In genomic region chr22:30423296-30423958, GRCh38 we compare ENCODE assay signal across 8 cellular contexts. TPM values are rescaled to one million over a fixed set of nuclear protein-coding genes. Genes with fewer than 3 reads are reported as not detected.
DNase-seq lines count a peak whose midpoint lies in the region; ATAC-seq and TF ChIP-seq lines count a peak whose summit lies in the region.

No MANE protein-coding gene starts in this region.

- H3K4me3 Mint-ChIP-seq in Caco-2 (ENCODE audit: unreplicated experiment): peak overlapping the region; percentile 85
- peak overlapping the region; percentile 90 for H3K4me3 Mint-ChIP-seq in activated CD4-positive, alpha-beta memory T cell treated with anti-CD3 and anti-CD28 coated beads for 36 hours
- peak overlapping the region; percentile 93 to 95 (median 94) for H3K4me3 Mint-ChIP-seq in nephron

- intact Hi-C loops in Caco-2 (cut with micrococcal nuclease; ENCODE audit: unreplicated experiment): loop anchor here (1.0 kb wide), 1 partner anchor 32 kb away; no protein-coding TSS in a partner anchor
- intact Hi-C loops in activated CD4-positive, alpha-beta memory T cell treated with anti-CD3 and anti-CD28 coated beads for 36 hours (cut with micrococcal nuclease): loop anchor here (1.0 to 10.0 kb wide), 3 partner anchors 67 to 259 kb away; partner anchors contain the start of gene SF3A1

- TF ChIP-seq EP300 in upper lobe of left lung (IDR thresholded peaks at IDR 0.05): no peak

- H3K27me3 ChIP-seq in Caco-2 (replicated peaks; ENCODE audit: control insufficient read depth, insufficient read depth, low read length) (no peaks in the 10 kb centered on the region), upper lobe of left lung (no peaks in the 10 kb centered on the region)

- POLR2A ChIA-PET in Caco-2 (lab: Charles Lee): interaction anchor here (0.5 to 2.1 kb wide), 11 partner anchors 9 to 1272 kb away, joined by 3 to 19 read pairs (median 6); partner anchors contain the start of genes CCDC157, PES1, RNF215 and SEC14L2
- POLR2A ChIA-PET in activated CD4-positive, alpha-beta memory T cell treated with anti-CD3 and anti-CD28 coated beads for 36 hours (lab: Charles Lee): interaction anchor here (0.8 to 6.0 kb wide), 14 partner anchors 9 to 545 kb away, joined by 3 to 53 read pairs (median 4); partner anchors contain the start of genes CCDC157, MORC2, SEC14L2 and SF3A1

- WGBS in upper lobe of left lung, 2 donors: 0 to 1% methylated on average over 14 to 33 of the region's 45 CpGs

- H3K4me1 Mint-ChIP-seq in Caco-2 (ENCODE audit: low read depth, unreplicated experiment) (peaks cover 35% of the 10 kb centered on the region), nephron (peaks cover 51% of the 10 kb centered on the region)
- peaks cover 58% of the 10 kb centered on the region for H3K4me1 Mint-ChIP-seq in activated CD4-positive, alpha-beta memory T cell treated with anti-CD3 and anti-CD28 coated beads for 36 hours (ENCODE audit: low read depth)

- H3K4me3 ChIP-seq in Caco-2 (ENCODE audit: low read depth, low read length) (peak overlapping the region; percentile 62), epithelial cell of proximal tubule (ENCODE audit: low read depth, low read length) (peak overlapping the region; percentile 68), upper lobe of left lung (peak overlapping the region; percentile 57 to 75 (median 68))
- peak overlapping the region; percentile 91 for H3K4me3 ChIP-seq in Jurkat, Clone E6-1 (ENCODE audit: low read length)

- peak overlapping the region; percentile 82 for H3K27ac Mint-ChIP-seq in Caco-2 (ENCODE audit: unreplicated experiment)
- H3K27ac Mint-ChIP-seq in activated CD4-positive, alpha-beta memory T cell treated with anti-CD3 and anti-CD28 coated beads for 36 hours: peak overlapping the region; percentile 95
- H3K27ac Mint-ChIP-seq in nephron: peak overlapping the region; percentile 98 to 100 (median 99)

- BruUV-seq in Caco-2 (replicated peaks; lab: Mats Ljungman, UMichigan): TSS peak; percentile 28

- TF ChIP-seq CTCF in Caco-2 (IDR thresholded peaks at IDR 0.05; ENCODE audit: insufficient read depth in 1 of 2, low read depth in 1 of 2, low read length in 1 of 2, severe bottlenecking in 1 of 2, unreplicated experiment in 1 of 2) (peak in 1 of 2 experiments; percentile 16), epithelial cell of proximal tubule (conservative IDR thresholded peaks at IDR 0.05; ENCODE audit: low read depth, low read length) (no peak), nephron (IDR thresholded peaks at IDR 0.05; ENCODE audit: unreplicated experiment in 3 of 3) (peak in 1 of 3 experiments; percentile 26), upper lobe of left lung (IDR thresholded peaks at IDR 0.05) (peak in 4 of 6 experiments; percentile 17 to 36 (median 24))

- H3K27ac ChIP-seq in upper lobe of left lung: peak overlapping the region; percentile 93 to 98 (median 96)

- H3K27me3 Mint-ChIP-seq in Caco-2 (ENCODE audit: insufficient read depth, unreplicated experiment): no peaks in the 10 kb centered on the region
- no peaks in the 10 kb centered on the region for H3K27me3 Mint-ChIP-seq in activated CD4-positive, alpha-beta memory T cell treated with anti-CD3 and anti-CD28 coated beads for 36 hours
- no peaks in the 10 kb centered on the region for H3K27me3 Mint-ChIP-seq in nephron (ENCODE audit: low read depth)

- CTCF ChIA-PET in Caco-2 (lab: Charles Lee): interaction anchor here (0.6 to 4.3 kb wide), 13 partner anchors 11 to 241 kb away, joined by 3 to 29 read pairs (median 4); partner anchors contain the start of genes RNF215 and SEC14L2
- CTCF ChIA-PET in activated CD4-positive, alpha-beta memory T cell treated with anti-CD3 and anti-CD28 coated beads for 36 hours (lab: Charles Lee): interaction anchor here (0.6 to 7.5 kb wide), 13 partner anchors 11 to 179 kb away, joined by 3 to 113 read pairs (median 5); partner anchors contain the start of genes CASTOR1, CCDC157, RNF215 and SEC14L2

- peak in 3 of 4 donors; percentile 77 to 94 (median 84) for TF ChIP-seq POLR2A in upper lobe of left lung (IDR thresholded peaks at IDR 0.05)

- H3K4me1 ChIP-seq in Caco-2 (peaks cover 47% of the 10 kb centered on the region), upper lobe of left lung (peaks cover 38 to 53% (median 45%) of the 10 kb centered on the region in 4 donors)

- ATAC-seq in GM21528 (IDR thresholded peaks at IDR 0.05; ENCODE audit: low FRiP score, unreplicated experiment) (peak; percentile 38), upper lobe of left lung (ENCODE audit: low FRiP score in 2 of 2) (peak; percentile 75 to 77)

- H3K9me3 Mint-ChIP-seq in Caco-2 (ENCODE audit: unreplicated experiment) (no peaks in the 10 kb centered on the region), nephron (no peaks in the 10 kb centered on the region)
- no peaks in the 10 kb centered on the region for H3K9me3 Mint-ChIP-seq in activated CD4-positive, alpha-beta memory T cell treated with anti-CD3 and anti-CD28 coated beads for 36 hours

- H3K9me3 ChIP-seq in Caco-2 (no peaks in the 10 kb centered on the region), upper lobe of left lung (no peaks in the 10 kb centered on the region)

- H3K36me3 Mint-ChIP-seq in Caco-2 (ENCODE audit: insufficient read depth, unreplicated experiment): peaks cover 28% of the 10 kb centered on the region
- H3K36me3 Mint-ChIP-seq in activated CD4-positive, alpha-beta memory T cell treated with anti-CD3 and anti-CD28 coated beads for 36 hours: peaks cover 29% of the 10 kb centered on the region
- peaks cover 8% of the 10 kb centered on the region for H3K36me3 Mint-ChIP-seq in nephron (ENCODE audit: low read depth)

- DNase-seq in Caco-2 (peak in 1 of 2 experiments; percentile 50), epithelial cell of proximal tubule (ENCODE audit: low read depth) (no peak), upper lobe of left lung (peak in 1 of 2 donors; percentile 89), GDM1 (lab: John Stamatoyannopoulos, UW) (no peak)
- DNase-seq in Jurkat, Clone E6-1 (ENCODE audit: low read depth, low spot score): no peak
- peak; percentile 83 for DNase-seq in activated CD4-positive, alpha-beta memory T cell treated with anti-CD3 and anti-CD28 coated beads for 36 hours

- peaks cover 1% of the 10 kb centered on the region; the same call in 1 of the 2 replicates for H3K36me3 ChIP-seq in Caco-2 (ENCODE audit: control insufficient read depth, insufficient read depth, low read length)
- peaks cover 0 to 10% (median 4%) of the 10 kb centered on the region in 4 donors for H3K36me3 ChIP-seq in upper lobe of left lung

RNA-seq across cellular contexts. Expression of gene MTFP1, which starts 2.1 kb away (rescaled TPM):
- total RNA-seq in Caco-2 (2022) (20.6 and 23.0 TPM in 2 replicates), epithelial cell of proximal tubule (79.7 and 115 TPM in 2 replicates), upper lobe of left lung (10 to 100 TPM in 4 of 6 donors, 1 to 10 TPM in 2; 5.8 to 28.4 (median 12.8) TPM)
- 50.8 TPM for polyA plus RNA-seq in Jurkat, Clone E6-1 (2012; ENCODE audit: insufficient read depth, insufficient read length)
- total RNA-seq in activated CD4-positive, alpha-beta memory T cell treated with anti-CD3 and anti-CD28 coated beads for 36 hours: 10 to 100 TPM; 50.5 to 54.5 TPM

RNA-seq across cellular contexts. Expression of gene SEC14L2, which starts 26.6 kb away (rescaled TPM):
- total RNA-seq in Caco-2 (2022): 9.4 and 11.0 TPM in 2 replicates
- polyA plus RNA-seq in Jurkat, Clone E6-1 (2012; ENCODE audit: insufficient read depth, insufficient read length): 7.3 TPM
- total RNA-seq in activated CD4-positive, alpha-beta memory T cell treated with anti-CD3 and anti-CD28 coated beads for 36 hours: 10 to 100 TPM; 12.8 to 15.3 TPM
- 36.2 and 49.6 TPM in 2 replicates for total RNA-seq in epithelial cell of proximal tubule
- total RNA-seq in upper lobe of left lung: 10 to 100 TPM in 2 of 6 donors, 1 to 10 TPM in 4; 5.6 to 12.6 (median 8.4) TPM

RNA-seq across cellular contexts. Expression of gene RNF215, which starts 36.2 kb away (rescaled TPM):
- total RNA-seq in Caco-2 (2022) (12.8 and 14.2 TPM in 2 replicates), epithelial cell of proximal tubule (19.2 and 28.0 TPM in 2 replicates), upper lobe of left lung (10 to 100 TPM in 5 of 6 donors, 1 to 10 TPM in 1; 9.3 to 30.3 (median 16.5) TPM)
- 11.1 TPM for polyA plus RNA-seq in Jurkat, Clone E6-1 (2012; ENCODE audit: insufficient read depth, insufficient read length)
- total RNA-seq in activated CD4-positive, alpha-beta memory T cell treated with anti-CD3 and anti-CD28 coated beads for 36 hours: 10 to 100 TPM in 1 of 2 experiments, 1 to 10 TPM in 1; 8.8 to 10.2 TPM

RNA-seq across cellular contexts. Expression of gene SEC14L3, which starts 48.4 kb away (rescaled TPM):
- not detected in 2 replicates for total RNA-seq in Caco-2 (2022)
- polyA plus RNA-seq in Jurkat, Clone E6-1 (2012; ENCODE audit: insufficient read depth, insufficient read length): not detected
- total RNA-seq in activated CD4-positive, alpha-beta memory T cell treated with anti-CD3 and anti-CD28 coated beads for 36 hours: not detected
- not detected in 2 replicates for total RNA-seq in epithelial cell of proximal tubule
- total RNA-seq in upper lobe of left lung: 1 to 10 TPM in 3 of 6 donors, under 1 TPM in 2, not detected in 1; 0.43 to 2.3 (median 1.1) TPM
